ENCODE assay signal across 1 cellular context in genomic region chr17:81578561-81579225, GRCh38.
TF ChIP-seq lines count a peak whose summit lies in the region.

No MANE protein-coding gene starts in this region.

TF ChIP-seq in WTC11, 78 proteins besides CTCF, POLR2A, EP300 and RAD21:
- TF ChIP-seq, protein P1, sequence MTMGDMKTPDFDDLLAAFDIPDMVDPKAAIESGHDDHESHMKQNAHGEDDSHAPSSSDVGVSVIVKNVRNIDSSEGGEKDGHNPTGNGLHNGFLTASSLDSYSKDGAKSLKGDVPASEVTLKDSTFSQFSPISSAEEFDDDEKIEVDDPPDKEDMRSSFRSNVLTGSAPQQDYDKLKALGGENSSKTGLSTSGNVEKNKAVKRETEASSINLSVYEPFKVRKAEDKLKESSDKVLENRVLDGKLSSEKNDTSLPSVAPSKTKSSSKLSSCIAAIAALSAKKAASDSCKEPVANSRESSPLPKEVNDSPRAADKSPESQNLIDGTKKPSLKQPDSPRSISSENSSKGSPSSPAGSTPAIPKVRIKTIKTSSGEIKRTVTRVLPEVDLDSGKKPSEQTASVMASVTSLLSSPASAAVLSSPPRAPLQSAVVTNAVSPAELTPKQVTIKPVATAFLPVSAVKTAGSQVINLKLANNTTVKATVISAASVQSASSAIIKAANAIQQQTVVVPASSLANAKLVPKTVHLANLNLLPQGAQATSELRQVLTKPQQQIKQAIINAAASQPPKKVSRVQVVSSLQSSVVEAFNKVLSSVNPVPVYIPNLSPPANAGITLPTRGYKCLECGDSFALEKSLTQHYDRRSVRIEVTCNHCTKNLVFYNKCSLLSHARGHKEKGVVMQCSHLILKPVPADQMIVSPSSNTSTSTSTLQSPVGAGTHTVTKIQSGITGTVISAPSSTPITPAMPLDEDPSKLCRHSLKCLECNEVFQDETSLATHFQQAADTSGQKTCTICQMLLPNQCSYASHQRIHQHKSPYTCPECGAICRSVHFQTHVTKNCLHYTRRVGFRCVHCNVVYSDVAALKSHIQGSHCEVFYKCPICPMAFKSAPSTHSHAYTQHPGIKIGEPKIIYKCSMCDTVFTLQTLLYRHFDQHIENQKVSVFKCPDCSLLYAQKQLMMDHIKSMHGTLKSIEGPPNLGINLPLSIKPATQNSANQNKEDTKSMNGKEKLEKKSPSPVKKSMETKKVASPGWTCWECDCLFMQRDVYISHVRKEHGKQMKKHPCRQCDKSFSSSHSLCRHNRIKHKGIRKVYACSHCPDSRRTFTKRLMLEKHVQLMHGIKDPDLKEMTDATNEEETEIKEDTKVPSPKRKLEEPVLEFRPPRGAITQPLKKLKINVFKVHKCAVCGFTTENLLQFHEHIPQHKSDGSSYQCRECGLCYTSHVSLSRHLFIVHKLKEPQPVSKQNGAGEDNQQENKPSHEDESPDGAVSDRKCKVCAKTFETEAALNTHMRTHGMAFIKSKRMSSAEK (CRISPR knock-in tag; IDR thresholded peaks at IDR 0.05; ENCODE audit: borderline replicate concordance), result no peak
- TF ChIP-seq ZNF121 (CRISPR knock-in tag; IDR thresholded peaks at IDR 0.05) (0 out of 2 replicates have a peak, but pooled peaks have one; percentile 5), TEAD1 (CRISPR knock-in tag; IDR thresholded peaks at IDR 0.05) (no peak)
- TF ChIP-seq, protein P2, sequence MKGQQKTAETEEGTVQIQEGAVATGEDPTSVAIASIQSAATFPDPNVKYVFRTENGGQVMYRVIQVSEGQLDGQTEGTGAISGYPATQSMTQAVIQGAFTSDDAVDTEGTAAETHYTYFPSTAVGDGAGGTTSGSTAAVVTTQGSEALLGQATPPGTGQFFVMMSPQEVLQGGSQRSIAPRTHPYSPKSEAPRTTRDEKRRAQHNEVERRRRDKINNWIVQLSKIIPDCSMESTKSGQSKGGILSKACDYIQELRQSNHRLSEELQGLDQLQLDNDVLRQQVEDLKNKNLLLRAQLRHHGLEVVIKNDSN (CRISPR knock-in tag; IDR thresholded peaks at IDR 0.05), result no peak
